ENCODE assay signal across 7 cellular contexts in the genomic region with DNA sequence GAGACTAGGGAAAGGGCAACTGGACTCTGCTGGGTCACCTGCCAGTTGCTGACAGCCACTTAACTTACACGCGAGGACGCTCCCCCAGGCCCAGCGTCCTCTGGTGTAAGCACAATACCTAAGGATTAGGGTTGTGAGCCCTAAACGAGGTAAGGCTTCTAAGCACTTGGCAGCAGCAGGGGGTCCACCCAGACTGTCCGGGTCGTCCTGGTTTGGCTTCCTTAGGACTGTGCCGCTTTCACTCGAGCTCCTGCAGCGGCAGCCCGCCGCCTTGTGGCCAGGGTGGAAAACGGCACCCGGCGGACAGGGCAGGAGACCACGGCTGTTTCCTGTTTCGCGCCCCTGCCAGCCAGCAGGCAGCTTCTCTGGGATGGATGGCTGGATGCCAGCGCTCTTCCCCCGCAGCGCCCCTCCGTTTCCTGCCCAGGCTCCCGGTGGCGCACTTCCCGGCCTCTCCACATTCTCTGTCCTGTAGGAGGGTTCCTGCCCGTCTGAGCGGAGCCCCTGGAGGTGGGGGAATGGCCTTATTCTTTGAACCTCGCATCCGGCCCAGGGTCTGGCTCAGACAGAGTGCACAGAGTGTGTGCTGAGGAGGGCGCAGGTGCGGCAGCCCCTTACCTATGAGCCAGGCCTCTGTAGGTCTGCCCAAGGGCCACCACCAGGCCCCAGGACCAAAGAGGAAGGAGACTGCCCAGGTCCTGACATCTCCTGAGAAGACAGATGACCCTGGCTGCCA. TPM values are rescaled to one million over a fixed set of nuclear protein-coding genes. Genes with fewer than 3 reads are reported as not detected.
A peak's percentile ranks its signal among the peaks of the same experiment; 100 is the strongest.
DNase-seq lines count a peak whose midpoint lies in the region; ATAC-seq, FAIRE-seq and TF ChIP-seq lines count a peak whose summit lies in the region.

No MANE protein-coding gene starts in this region.

- H3K4me3 Mint-ChIP-seq in activated T-helper 17 cell treated with anti-CD3 and anti-CD28 coated beads, Interleukin-2, amount 50 U/mL, for 72 hours: peak overlapping the region; percentile 88
- peak overlapping the region; percentile 68 for H3K4me3 Mint-ChIP-seq in neural progenitor cell

- ATAC-seq in activated T-helper 17 cell treated with anti-CD3 and anti-CD28 coated beads, Interleukin-2, amount 50 U/mL, for 72 hours (replicated peaks): peak; percentile 33

- H3K36me3 ChIP-seq in neural progenitor cell: no peaks in the 10 kb centered on the region
- H3K36me3 ChIP-seq in thyroid gland: no peaks in the 10 kb centered on the region

- peak overlapping the region; percentile 61 for H3K4me2 ChIP-seq in neural progenitor cell

- FAIRE-seq in RCC 7860 (lab: Jason Lieb, UNC): no peak

- H3K27ac Mint-ChIP-seq in activated T-helper 17 cell treated with anti-CD3 and anti-CD28 coated beads, Interleukin-2, amount 50 U/mL, for 72 hours: no peak overlapping the region
- H3K27ac Mint-ChIP-seq in neural progenitor cell: no peak overlapping the region

- peaks cover 5% of the 10 kb centered on the region for H3K27me3 Mint-ChIP-seq in activated T-helper 17 cell treated with anti-CD3 and anti-CD28 coated beads, Interleukin-2, amount 50 U/mL, for 72 hours
- peaks cover 60% of the 10 kb centered on the region for H3K27me3 Mint-ChIP-seq in neural progenitor cell (ENCODE audit: insufficient read depth, low read depth)

- no peaks in the 10 kb centered on the region for H3K36me3 Mint-ChIP-seq in activated T-helper 17 cell treated with anti-CD3 and anti-CD28 coated beads, Interleukin-2, amount 50 U/mL, for 72 hours (ENCODE audit: low read depth)
- no peaks in the 10 kb centered on the region for H3K36me3 Mint-ChIP-seq in neural progenitor cell

- no peak overlapping the region for H2AFZ ChIP-seq in neural progenitor cell (replicated peaks)

- no peaks in the 10 kb centered on the region for H3K79me2 ChIP-seq in neural progenitor cell (ENCODE audit: low read depth)

- no peak for TF ChIP-seq POLR2A in thyroid gland (IDR thresholded peaks at IDR 0.05)

- peaks cover 11% of the 10 kb centered on the region for H3F3A ChIP-seq in neural progenitor cell (ENCODE audit: low read depth)

- peaks cover 8% of the 10 kb centered on the region for H3K4me1 Mint-ChIP-seq in activated T-helper 17 cell treated with anti-CD3 and anti-CD28 coated beads, Interleukin-2, amount 50 U/mL, for 72 hours
- peaks cover 11% of the 10 kb centered on the region for H3K4me1 Mint-ChIP-seq in neural progenitor cell

- H3K4me3 ChIP-seq in Jurkat, Clone E6-1 (ENCODE audit: low read length): peak overlapping the region; percentile 38
- peak overlapping the region; percentile 47 for H3K4me3 ChIP-seq in fibroblast of the aortic adventitia (ENCODE audit: low read depth, low read length)
- peak overlapping the region; percentile 22 for H3K4me3 ChIP-seq in neural progenitor cell
- H3K4me3 ChIP-seq in thyroid gland (replicated peaks in 1 of 3): peak overlapping the region in 1 of 3 donors; percentile 13

- no peak overlapping the region for H3K9ac ChIP-seq in neural progenitor cell

- in situ Hi-C loops in GM13976 (cut with MboI; ENCODE audit: low sequenced_read_pairs, unreplicated experiment): no loop called here

- H3K27ac ChIP-seq in neural progenitor cell (no peak overlapping the region), thyroid gland (no peak overlapping the region)

- 0 to 4% methylated on average over 18 to 22 of the region's 31 CpGs for WGBS in thyroid gland, 2 donors

- DNase-seq in GM13976 (ENCODE audit: low spot score): peak; percentile 73
- no peak for DNase-seq in Jurkat, Clone E6-1 (ENCODE audit: low read depth, low spot score)
- DNase-seq in RCC 7860 (ENCODE audit: low spot score): peak; percentile 67
- peak; percentile 61 for DNase-seq in fibroblast of the aortic adventitia (ENCODE audit: low read depth)
- peak; percentile 91 for DNase-seq in neural progenitor cell (ENCODE audit: low spot score)
- DNase-seq in thyroid gland: peak; percentile 78 to 81

- peaks cover 9% of the 10 kb centered on the region for H3K4me1 ChIP-seq in neural progenitor cell
- peaks cover 39 to 60% of the 10 kb centered on the region in 2 donors for H3K4me1 ChIP-seq in thyroid gland

- peak; percentile 88 for TF ChIP-seq CTCF in GM13976 (IDR thresholded peaks at IDR 0.05; ENCODE audit: borderline replicate concordance, control extremely low read depth, extremely low read depth, insufficient read depth, missing control alignments)
- peak; percentile 89 for TF ChIP-seq CTCF in fibroblast of the aortic adventitia (IDR thresholded peaks at IDR 0.05; ENCODE audit: insufficient read depth, low read length)
- TF ChIP-seq CTCF in neural progenitor cell (IDR thresholded peaks at IDR 0.05): peak; percentile 79
- peak; percentile 81 to 94 (median 86) for TF ChIP-seq CTCF in thyroid gland (IDR thresholded peaks at IDR 0.05)

- H3K9me3 Mint-ChIP-seq in activated T-helper 17 cell treated with anti-CD3 and anti-CD28 coated beads, Interleukin-2, amount 50 U/mL, for 72 hours: no peaks in the 10 kb centered on the region
- H3K9me3 Mint-ChIP-seq in neural progenitor cell: no peaks in the 10 kb centered on the region

- intact Hi-C loops in thyroid gland (cut with DNase I): no loop called here

- peaks cover 93% of the 10 kb centered on the region for H3K27me3 ChIP-seq in neural progenitor cell
- H3K27me3 ChIP-seq in thyroid gland: peaks cover 9% of the 10 kb centered on the region

- peaks cover 38% of the 10 kb centered on the region for H4K20me1 ChIP-seq in neural progenitor cell (ENCODE audit: low read depth)

- no peaks in the 10 kb centered on the region for H3K9me3 ChIP-seq in neural progenitor cell (ENCODE audit: low read depth)
- no peaks in the 10 kb centered on the region for H3K9me3 ChIP-seq in thyroid gland

RNA-seq across cellular contexts. Expression of a gene that starts 47.0 kb away (rescaled TPM):
- 104 TPM for polyA plus RNA-seq in Jurkat, Clone E6-1 (2012; ENCODE audit: insufficient read depth, insufficient read length)
- total RNA-seq in activated T-helper 17 cell treated with anti-CD3 and anti-CD28 coated beads, Interleukin-2, amount 50 U/mL, for 72 hours: 100 to 1,000 TPM; 100 to 112 TPM
- total RNA-seq in fibroblast of the aortic adventitia (ENCODE audit: low replicate concordance) (89.7 and 170 TPM in 2 replicates), neural progenitor cell (ENCODE audit: low replicate concordance) (99.0 and 150 TPM in 2 replicates), thyroid gland (10 to 100 TPM; 25.0 to 72.1 (median 63.1) TPM)
